In genomic region chr1:46556822-46557221, GRCh38 we compare ENCODE assay signal across 4 cellular contexts.
TF ChIP-seq lines count a peak whose summit lies in the region.

No MANE protein-coding gene starts in this region.

TF ChIP-seq in SK-N-SH treated with all-trans-retinoic acid at 6 μM for 48 hours, 23 proteins besides CTCF, POLR2A, EP300 and RAD21 (continues in another document):
- TF ChIP-seq ZNF565 (CRISPR knock-in tag; conservative IDR thresholded peaks at IDR 0.05; ENCODE audit: low read depth): no peak
- no peak for TF ChIP-seq PPARA (CRISPR knock-in tag; IDR thresholded peaks at IDR 0.05; ENCODE audit: borderline replicate concordance)
- no peak for TF ChIP-seq TSHZ2 (CRISPR knock-in tag; IDR thresholded peaks at IDR 0.05)
- no peak for TF ChIP-seq CSDC2 (CRISPR knock-in tag; IDR thresholded peaks at IDR 0.05)
- TF ChIP-seq POU6F1 (CRISPR knock-in tag; IDR thresholded peaks at IDR 0.05; ENCODE audit: borderline replicate concordance, low read depth): no peak
- no peak for TF ChIP-seq ARNTL (CRISPR knock-in tag; IDR thresholded peaks at IDR 0.05; ENCODE audit: borderline replicate concordance, low read depth)

TF ChIP-seq in SK-N-SH, 30 proteins besides CTCF, POLR2A, EP300 and RAD21:
- TF ChIP-seq RXRA (IDR thresholded peaks at IDR 0.05; ENCODE audit: borderline replicate concordance, low read depth): no peak
- TF ChIP-seq IRF3 (IDR thresholded peaks at IDR 0.05; ENCODE audit: low read depth, low read length): no peak
- TF ChIP-seq NRF1 (IDR thresholded peaks at IDR 0.05; ENCODE audit: low read depth, low read length): no peak
- no peak for TF ChIP-seq FOXJ3 (CRISPR knock-in tag; IDR thresholded peaks at IDR 0.05)
- TF ChIP-seq NFIC (IDR thresholded peaks at IDR 0.05; ENCODE audit: borderline replicate concordance): no peak
- TF ChIP-seq YY1 (IDR thresholded peaks at IDR 0.05; ENCODE audit: low read depth): no peak
- no peak for TF ChIP-seq JUND (IDR thresholded peaks at IDR 0.05)
- no peak for TF ChIP-seq RCOR1 (IDR thresholded peaks at IDR 0.05; ENCODE audit: low read length)
- no peak for TF ChIP-seq CHD2 (IDR thresholded peaks at IDR 0.05; ENCODE audit: low read length, partially characterized antibody)
- TF ChIP-seq PBX3 (IDR thresholded peaks at IDR 0.05): no peak
- TF ChIP-seq USF2 (IDR thresholded peaks at IDR 0.05; ENCODE audit: borderline replicate concordance, low read depth, low read length): no peak
- TF ChIP-seq TCF12 (IDR thresholded peaks at IDR 0.05): no peak
- TF ChIP-seq GABPA (IDR thresholded peaks at IDR 0.05; ENCODE audit: low read depth): no peak
- TF ChIP-seq MEF2A (IDR thresholded peaks at IDR 0.05; ENCODE audit: borderline replicate concordance, low read depth): no peak
- no peak for TF ChIP-seq ZBTB33 (IDR thresholded peaks at IDR 0.05; ENCODE audit: borderline replicate concordance, low read depth)
- no peak for TF ChIP-seq TAF1 (IDR thresholded peaks at IDR 0.05; ENCODE audit: borderline replicate concordance, low read depth, low read length)

TF ChIP-seq in endothelial cell of umbilical vein, 7 proteins besides CTCF, POLR2A, EP300 and RAD21:
- no peak for TF ChIP-seq JUN (IDR thresholded peaks at IDR 0.05; ENCODE audit: borderline replicate concordance, insufficient read depth, insufficient read length, low read depth)
- no peak for TF ChIP-seq GATA2 (IDR thresholded peaks at IDR 0.05; ENCODE audit: insufficient read depth, insufficient read length, low read depth, low read length)
- TF ChIP-seq EZH2 (IDR thresholded peaks at IDR 0.05; ENCODE audit: borderline replicate concordance, low read depth, low read length, severe bottlenecking): no peak
- TF ChIP-seq MAX (IDR thresholded peaks at IDR 0.05; ENCODE audit: insufficient read depth, insufficient read length): no peak
- no peak for TF ChIP-seq MYC (IDR thresholded peaks at IDR 0.05; ENCODE audit: low read depth, low read length)
- TF ChIP-seq POLR2AphosphoS5 (IDR thresholded peaks at IDR 0.05; ENCODE audit: insufficient read depth, low read depth, low read length): no peak
- TF ChIP-seq FOS (IDR thresholded peaks at IDR 0.05; ENCODE audit: borderline replicate concordance, insufficient read depth, low read length): no peak

TF ChIP-seq in WTC11, 78 proteins besides CTCF, POLR2A, EP300 and RAD21:
- TF ChIP-seq ELF4 (CRISPR knock-in tag; IDR thresholded peaks at IDR 0.05; ENCODE audit: low read depth): no peak
- no peak for TF ChIP-seq ATF2 (CRISPR knock-in tag; IDR thresholded peaks at IDR 0.05; ENCODE audit: borderline replicate concordance, low read depth)
- no peak for TF ChIP-seq NFATC4 (CRISPR knock-in tag; IDR thresholded peaks at IDR 0.05)
- TF ChIP-seq SP1 (CRISPR knock-in tag; conservative IDR thresholded peaks at IDR 0.05): no peak
- no peak for TF ChIP-seq ZBTB21 (CRISPR knock-in tag; IDR thresholded peaks at IDR 0.05; ENCODE audit: borderline replicate concordance)
- TF ChIP-seq SMAD3 (CRISPR knock-in tag; IDR thresholded peaks at IDR 0.05; ENCODE audit: borderline replicate concordance): no peak
- no peak for TF ChIP-seq HMGA2 (CRISPR knock-in tag; IDR thresholded peaks at IDR 0.05)
- TF ChIP-seq TEAD4 (CRISPR knock-in tag; IDR thresholded peaks at IDR 0.05): no peak
- no peak for TF ChIP-seq ZNF425 (CRISPR knock-in tag; conservative IDR thresholded peaks at IDR 0.05)
- TF ChIP-seq STAT6 (CRISPR knock-in tag; conservative IDR thresholded peaks at IDR 0.05; ENCODE audit: low read depth): no peak
- TF ChIP-seq ZNF263 (CRISPR knock-in tag; IDR thresholded peaks at IDR 0.05; ENCODE audit: low read depth): no peak
- TF ChIP-seq ZNF512 (CRISPR knock-in tag; IDR thresholded peaks at IDR 0.05; ENCODE audit: borderline replicate concordance): no peak
- no peak for TF ChIP-seq ZNF423 (CRISPR knock-in tag; IDR thresholded peaks at IDR 0.05)
- no peak for TF ChIP-seq PRRX2 (CRISPR knock-in tag; IDR thresholded peaks at IDR 0.05)
- TF ChIP-seq NR2C2 (CRISPR knock-in tag; IDR thresholded peaks at IDR 0.05): no peak
- TF ChIP-seq USF1 (CRISPR knock-in tag; IDR thresholded peaks at IDR 0.05): no peak
- TF ChIP-seq CREB1 (CRISPR knock-in tag; IDR thresholded peaks at IDR 0.05): no peak
- TF ChIP-seq E2F5 (CRISPR knock-in tag; IDR thresholded peaks at IDR 0.05): no peak
- TF ChIP-seq JAZF1 (CRISPR knock-in tag; IDR thresholded peaks at IDR 0.05): no peak
- TF ChIP-seq PREB (CRISPR knock-in tag; IDR thresholded peaks at IDR 0.05; ENCODE audit: borderline replicate concordance): no peak
